1 cellular context compared by ENCODE assay signal in the genomic region with DNA sequence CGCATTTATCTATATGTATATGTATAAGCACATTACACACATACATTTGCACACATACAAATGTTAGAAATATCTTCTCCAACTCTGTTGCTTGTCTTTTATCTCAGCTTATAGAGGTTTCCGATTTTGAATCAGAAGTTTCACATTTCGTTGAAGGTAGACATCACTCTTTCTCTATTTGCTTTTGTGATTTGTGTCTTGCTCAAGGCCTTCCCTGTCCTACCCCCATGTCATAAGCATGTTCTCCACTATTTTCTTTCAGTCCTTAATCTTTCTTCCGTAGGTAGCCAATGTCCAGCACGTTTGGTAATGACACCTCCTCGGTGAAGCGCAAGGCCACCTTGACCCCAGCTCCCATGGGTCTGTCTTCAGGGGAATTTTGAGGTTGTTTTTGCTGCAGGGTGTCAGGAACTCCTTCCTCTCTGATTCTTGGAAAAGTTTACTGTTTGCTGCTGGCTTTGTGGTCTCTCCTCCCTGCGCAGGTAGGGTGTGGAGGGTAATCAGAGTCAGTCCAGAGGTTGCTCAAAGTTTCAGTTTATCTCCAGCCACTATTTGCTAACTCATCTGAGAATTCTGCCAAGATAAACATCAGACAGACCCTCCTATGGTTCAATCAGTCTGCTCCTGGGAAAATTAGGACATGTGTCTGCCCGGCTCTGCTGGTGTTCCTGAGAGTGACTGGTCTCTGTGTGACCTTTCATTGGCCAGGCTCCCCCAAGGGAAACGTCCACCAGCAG.
A peak's percentile ranks its signal among the peaks of the same experiment; 100 is the strongest.
TF ChIP-seq lines count a peak whose summit lies in the region.

No MANE protein-coding gene starts in this region.

TF ChIP-seq in liver, 16 proteins besides CTCF, POLR2A, EP300 and RAD21 (continued from another document):
- TF ChIP-seq SP1 (IDR thresholded peaks at IDR 0.05) (peak; percentile 38), HNF4A (conservative IDR thresholded peaks at IDR 0.05) (peak; percentile 39 to 42)
TF ChIP-seq in liver: peak in this region for 3; not testable (repeated sequence) for 13.
